In the genomic region with DNA sequence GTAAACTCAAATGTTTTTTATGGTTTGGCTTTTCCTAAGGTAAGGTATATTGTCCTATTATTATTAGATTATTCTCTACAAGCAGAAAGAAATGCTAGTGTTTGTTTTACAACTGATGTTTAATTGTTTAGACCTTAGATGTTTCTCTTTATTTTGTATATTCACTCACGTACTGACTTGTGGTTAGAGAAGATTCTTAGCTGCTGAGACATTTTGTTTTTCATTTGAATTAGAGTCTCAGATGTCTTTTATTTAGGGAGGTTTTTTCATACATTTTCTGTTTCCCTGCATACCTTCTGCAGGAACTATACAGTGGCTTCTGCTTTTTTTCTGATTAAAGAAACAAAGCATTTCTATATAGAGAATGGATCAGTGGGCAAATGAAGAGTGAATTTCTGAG, we compare ENCODE assay signal across 22 cellular contexts.
"Had no signal": no experiment of that assay in that cellular context is flagged by ENCODE, and none has a peak within 500 bp of the region (broad histone marks: within the 10 kb centered on the region; RNA-seq: fewer than 3 reads in every experiment).

No MANE protein-coding gene starts in this region.

- H3K36me3 ChIP-seq: gastrocnemius medialis, ovary, right lobe of liver, suprapubic skin, transverse colon, upper lobe of right lung, uterus had no signal

- H3K27me3 ChIP-seq: dorsolateral prefrontal cortex, gastrocnemius medialis, ovary, right lobe of liver, suprapubic skin, transverse colon, upper lobe of right lung, uterus had no signal

- ATAC-seq: esophagus mucosa; gastrocnemius medialis; left lobe of liver; natural killer cell; right lobe of liver; stimulated activated naive B cell treated with anti-CD40 and anti-IgM and Interleukin-4, amounts not matched to agents 10 μg/mL and 1 μg/mL and 100 μg/mL, for 72 hours; upper lobe of right lung had no signal

- H3K4me3 ChIP-seq: dorsolateral prefrontal cortex, gastrocnemius medialis, lung, ovary, right lobe of liver, suprapubic skin, transverse colon, upper lobe of right lung, uterus had no signal

- DNase-seq: dorsolateral prefrontal cortex; effector CD4-positive, alpha-beta T cell; gastrocnemius medialis; head of caudate nucleus; kidney; natural killer cell; occipital lobe; ovary; posterior cingulate gyrus; right lobe of liver; small intestine; stimulated activated CD4-positive, alpha-beta T cell treated with anti-CD3 and anti-CD28 coated beads, Interleukin-15, amount 100 ng/mL, for 24 hours; stimulated activated CD4-positive, alpha-beta T cell treated with anti-CD3 and anti-CD28 coated beads, Interleukin-2, amount 100 ng/mL, for 48 hours; stimulated activated naive B cell treated with anti-CD40 and anti-IgM and Interleukin-4, amounts not matched to agents 10 μg/mL and 1 μg/mL and 100 μg/mL, for 72 hours; transverse colon; upper lobe of right lung; uterus had no signal

- H3K9me3 ChIP-seq: gastrocnemius medialis, ovary, right lobe of liver, suprapubic skin, transverse colon, upper lobe of right lung, uterus had no signal

- H3K4me1 ChIP-seq: gastrocnemius medialis, right lobe of liver, suprapubic skin, transverse colon, upper lobe of right lung, uterus had no signal

- H3K27ac ChIP-seq: epithelial cell of prostate, gastrocnemius medialis, ovary, right lobe of liver, suprapubic skin, transverse colon, upper lobe of right lung, uterus had no signal
